In the genomic region with DNA sequence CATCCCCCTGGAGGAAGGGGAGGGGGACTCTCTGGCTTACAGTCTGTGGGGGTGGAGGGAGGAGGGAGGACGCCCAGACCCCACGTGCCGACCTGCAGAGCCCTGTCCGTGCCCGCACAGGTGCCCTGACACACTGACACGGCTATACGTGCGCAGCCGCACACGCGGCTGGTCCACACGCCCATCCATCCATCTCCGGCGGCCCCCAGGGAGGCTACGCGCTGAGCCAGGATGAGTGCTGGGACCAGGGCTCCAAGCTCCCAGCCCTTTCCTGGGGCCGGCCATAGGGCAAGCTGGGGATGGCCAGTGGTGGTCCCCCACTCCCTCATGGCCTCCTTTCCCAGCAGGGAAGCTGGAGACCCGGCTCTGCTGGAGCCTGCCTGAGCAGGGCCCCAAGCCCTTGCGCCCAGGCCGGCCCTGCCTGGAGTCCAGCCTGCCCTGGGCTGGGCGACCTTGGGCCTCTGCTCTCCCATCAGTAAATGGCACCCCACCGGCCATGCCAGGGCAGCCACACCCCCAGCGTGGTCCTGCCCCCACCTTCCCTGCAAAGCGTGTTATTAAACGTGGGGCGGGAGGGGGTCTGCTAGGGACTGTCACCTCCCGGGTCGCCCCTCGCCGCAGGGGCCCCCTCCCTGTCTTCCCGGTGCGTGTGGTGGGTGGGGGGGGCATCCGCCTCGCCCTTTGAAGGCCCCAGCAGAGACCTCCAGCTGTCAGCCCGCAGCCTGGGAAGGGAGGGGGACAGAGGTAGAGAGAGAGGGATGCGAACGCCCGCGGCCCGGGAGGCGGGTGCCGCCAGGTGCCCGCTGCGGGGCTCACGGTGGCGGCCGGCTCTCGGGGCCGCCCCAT, we compare ENCODE assay signal across 8 cellular contexts. TPM values are rescaled to one million over a fixed set of nuclear protein-coding genes. Genes with fewer than 3 reads are reported as not detected.
DNase-seq lines count a peak whose midpoint lies in the region; ATAC-seq and TF ChIP-seq lines count a peak whose summit lies in the region.

No MANE protein-coding gene starts in this region.

- H3K27me3 ChIP-seq in body of pancreas, result no peaks in the 10 kb centered on the region

- H3K4me3 ChIP-seq in HFF-Myc (replicated peaks; ENCODE audit: low read depth, low read length), result peak overlapping the region; percentile 17; the same call in 1 of the 2 replicates
- H3K4me3 ChIP-seq in body of pancreas, result no peak overlapping the region
- H3K4me3 ChIP-seq in mesodermal cell (ENCODE audit: extremely low read depth, insufficient read depth, low read length, poor library complexity, severe bottlenecking), result peak overlapping the region; percentile 31

- H3K36me3 ChIP-seq in body of pancreas (replicated peaks in 1 of 2; ENCODE audit: insufficient read depth in 1 of 2, low read depth in 2 of 2), result no peaks in the 10 kb centered on the region
- no peaks in the 10 kb centered on the region for H3K36me3 ChIP-seq in mesodermal cell (ENCODE audit: control insufficient read depth, insufficient read depth, low read length)

- H3K9me3 ChIP-seq in body of pancreas (no peaks in the 10 kb centered on the region), mesodermal cell (ENCODE audit: control insufficient read depth, low read length) (no peaks in the 10 kb centered on the region)

- TF ChIP-seq CTCF in 22Rv1 (IDR thresholded peaks at IDR 0.05) (no peak), HFF-Myc (IDR thresholded peaks at IDR 0.05; ENCODE audit: low read depth, low read length, missing control alignments) (no peak), body of pancreas (IDR thresholded peaks at IDR 0.05) (no peak)

- H3K27ac ChIP-seq in 22Rv1 (peak overlapping the region; percentile 50), body of pancreas (no peak overlapping the region), mesodermal cell (ENCODE audit: low read depth, low read length, severe bottlenecking) (no peak overlapping the region)

- H3K4me1 ChIP-seq in body of pancreas, result peaks cover 13% of the 10 kb centered on the region
- H3K4me1 ChIP-seq in mesodermal cell (ENCODE audit: control insufficient read depth, insufficient read depth, low read length, poor library complexity, severe bottlenecking), result peaks cover 8% of the 10 kb centered on the region

- peak; percentile 2 for ATAC-seq in body of pancreas

- WGBS in body of pancreas, 2 donors, result 0 to 3% methylated on average over 7 to 48 of the region's 49 CpGs
- WGBS in mesodermal cell (ENCODE audit: insufficient coverage in 2 of 2), 2 experiments, result 3 to 6% methylated on average over 28 to 34 of the region's 49 CpGs

- TF ChIP-seq POLR2A in body of pancreas (IDR thresholded peaks at IDR 0.05), result no peak

- DNase-seq in HFF-Myc (ENCODE audit: extremely low read depth, low read depth) (no peak), body of pancreas (no peak), DMS79 treated with DMSO at 0.1 percent for 48 hours (lab: John Stamatoyannopoulos, UW) (no peak), UCSD-AML1 (lab: John Stamatoyannopoulos, UW; ENCODE audit: unreplicated experiment) (no peak)
- DNase-seq in stimulated activated CD4-positive, alpha-beta T cell treated with anti-CD3 and anti-CD28 coated beads, Interleukin-4, amount 100 ng/mL, for 1 hour, result no peak
- DNase-seq in stimulated activated CD4-positive, alpha-beta T cell treated with anti-CD3 and anti-CD28 coated beads, Interleukin-4, amount 100 ng/mL, for 4 hours, result no peak

- intact Hi-C loops in body of pancreas (cut with DNase I), result no loop called here

RNA-seq across cellular contexts. Expression of a gene that starts 0.9 kb away (rescaled TPM):
- under 1 TPM; 0.66 to 0.78 TPM for total RNA-seq in body of pancreas
- polyA plus RNA-seq in mesodermal cell (2013, experiment 1 of 2), result 1.9 TPM
- 1.8 TPM for polyA plus RNA-seq in mesodermal cell (2013, experiment 2 of 2)

RNA-seq across cellular contexts. Expression of a gene that starts 9.7 kb away (rescaled TPM):
- total RNA-seq in body of pancreas, result 10 to 100 TPM; 32.4 to 59.0 TPM
- 50.6 TPM for polyA plus RNA-seq in mesodermal cell (2013, experiment 1 of 2)
- polyA plus RNA-seq in mesodermal cell (2013, experiment 2 of 2), result 45.8 TPM

RNA-seq across cellular contexts. Expression of a gene that starts 15.1 kb away (rescaled TPM):
- 1 to 10 TPM; 1.8 to 3.3 TPM for total RNA-seq in body of pancreas
- 12.2 TPM for polyA plus RNA-seq in mesodermal cell (2013, experiment 1 of 2)
- polyA plus RNA-seq in mesodermal cell (2013, experiment 2 of 2), result 11.9 TPM

RNA-seq across cellular contexts. Expression of a gene that starts 19.1 kb away (rescaled TPM):
- 10 to 100 TPM in 1 of 2 donors, 1 to 10 TPM in 1; 7.8 to 15.8 TPM for total RNA-seq in body of pancreas
- 27.5 TPM for polyA plus RNA-seq in mesodermal cell (2013, experiment 1 of 2)
- polyA plus RNA-seq in mesodermal cell (2013, experiment 2 of 2), result 27.1 TPM

RNA-seq across cellular contexts. Expression of a gene that starts 27.9 kb away (rescaled TPM):
- total RNA-seq in body of pancreas, result 10 to 100 TPM; 22.3 to 48.1 TPM
- 23.1 TPM for polyA plus RNA-seq in mesodermal cell (2013, experiment 1 of 2)
- 19.1 TPM for polyA plus RNA-seq in mesodermal cell (2013, experiment 2 of 2)

Comparison
In these comparisons a context has a peak if more than half of its experiments do, and no peak if none do; other contexts are left out.
1. H3K4me3 ChIP-seq: peak in HFF-Myc (single experiment) and mesodermal cell (single experiment); none in body of pancreas (0 of 2).